Comparison of ENCODE assay signal across 9 cellular contexts in the genomic region with DNA sequence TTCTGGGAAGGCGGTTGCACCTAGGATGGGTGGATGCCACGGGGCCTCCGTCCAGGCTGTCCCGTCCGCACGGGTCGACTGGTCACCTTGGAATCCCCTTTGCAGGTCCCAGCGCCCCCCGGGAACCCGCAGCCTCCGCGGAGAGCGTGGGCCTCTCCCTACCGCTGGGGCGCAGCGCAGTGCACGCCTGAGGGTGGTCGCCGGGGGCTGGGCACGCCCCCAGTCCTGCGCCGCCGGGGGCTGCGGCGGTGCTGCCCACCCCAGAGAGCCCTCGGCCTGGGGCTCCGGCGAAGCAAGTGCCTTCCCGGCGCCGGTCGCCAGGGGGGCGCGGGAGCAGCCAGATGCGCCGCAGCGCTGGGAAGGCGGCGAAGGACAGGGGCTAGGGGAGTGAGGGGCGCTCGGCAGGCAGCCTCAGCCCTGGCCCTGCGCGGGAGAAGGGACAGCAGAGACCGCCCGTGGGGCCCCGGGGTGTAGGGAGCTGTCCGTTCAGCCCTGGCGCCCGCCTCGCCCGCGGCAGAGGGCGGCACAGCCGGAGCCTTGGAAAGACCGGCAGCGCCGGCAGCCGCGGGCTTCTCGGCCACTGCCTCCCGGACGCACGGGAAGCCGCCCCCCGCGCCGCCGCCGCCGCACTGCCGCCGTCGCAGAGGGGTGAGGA. TPM values are rescaled to one million over a fixed set of nuclear protein-coding genes. Genes with fewer than 3 reads are reported as not detected.
DNase-seq lines count a peak whose midpoint lies in the region; ATAC-seq and TF ChIP-seq lines count a peak whose summit lies in the region.
"Had no signal": no experiment of that assay in that cellular context is flagged by ENCODE, and none has a peak within 500 bp of the region (broad histone marks: within the 10 kb centered on the region; RNA-seq: fewer than 3 reads in every experiment).

No MANE protein-coding gene starts in this region.

- no peaks in the 10 kb centered on the region for H3K36me3 ChIP-seq in ES-I3 (ENCODE audit: insufficient read depth, low read length)
- no peaks in the 10 kb centered on the region for H3K36me3 ChIP-seq in lung (ENCODE audit: control insufficient read depth in 2 of 2, insufficient read depth in 2 of 2, low read length in 2 of 2)

- ATAC-seq in lung (ENCODE audit: insufficient read depth, low FRiP score) = no peak
- ATAC-seq in HG03457 (IDR thresholded peaks at IDR 0.05; ENCODE audit: unreplicated experiment) = no peak

- H3K4me1 ChIP-seq in ES-I3 (ENCODE audit: insufficient read depth, low read length) (peaks cover 36% of the 10 kb centered on the region), lung (ENCODE audit: control insufficient read depth in 2 of 2, insufficient read depth in 2 of 2, low read length in 2 of 2) (peaks cover 3 to 15% of the 10 kb centered on the region in 2 donors)

- no peaks in the 10 kb centered on the region for H3K9me3 Mint-ChIP-seq in chondrocyte (ENCODE audit: low read depth)

- peaks cover 19% of the 10 kb centered on the region for H3K4me1 Mint-ChIP-seq in chondrocyte (ENCODE audit: low read depth)

- TF ChIP-seq CTCF in chondrocyte (IDR thresholded peaks at IDR 0.05) = peak; percentile 79
- no peak for TF ChIP-seq CTCF in lung (IDR thresholded peaks at IDR 0.05; ENCODE audit: control extremely low read depth, extremely low read depth)

- peak overlapping the region; percentile 63 for H3K9ac ChIP-seq in ES-I3 (ENCODE audit: low read depth, low read length)

- 0 to 1% methylated on average over 49 to 73 of the region's 73 CpGs for WGBS in lung, 2 donors

- peak overlapping the region; percentile 65 for H3K4me3 Mint-ChIP-seq in chondrocyte (ENCODE audit: unreplicated experiment)

- no peak overlapping the region for H3K27ac ChIP-seq in lung (ENCODE audit: low read depth in 1 of 2, low read length in 1 of 2)
- H3K27ac ChIP-seq: PC-9 had no signal

- DNase-seq in NCI-H1105 treated with DMSO at 0.1 percent for 48 hours (lab: John Stamatoyannopoulos, UW) (peak; percentile 53), chondrocyte (ENCODE audit: low spot score) (no peak), lung (ENCODE audit: low spot score) (no peak), SIG-M5 (lab: John Stamatoyannopoulos, UW) (no peak), NK-92 (lab: John Stamatoyannopoulos, UW; ENCODE audit: unreplicated experiment) (no peak)
- DNase-seq in stimulated activated CD4-positive, alpha-beta T cell treated with anti-CD3 and anti-CD28 coated beads, Interleukin-4, amount 100 ng/mL, for 4 hours = no peak

- peaks cover 70% of the 10 kb centered on the region for H3K27me3 Mint-ChIP-seq in chondrocyte (ENCODE audit: low read depth)

- no peaks in the 10 kb centered on the region for H3K9me3 ChIP-seq in ES-I3 (ENCODE audit: control insufficient read depth, insufficient read depth, low read length)
- no peaks in the 10 kb centered on the region for H3K9me3 ChIP-seq in lung (ENCODE audit: control insufficient read depth in 2 of 2, insufficient read depth in 1 of 2, low read length in 1 of 2)

- H3K4me3 ChIP-seq in lung = peak overlapping the region; percentile 8
- H3K4me3 ChIP-seq: PC-9 had no signal

- H3K36me3 Mint-ChIP-seq in chondrocyte (ENCODE audit: low read depth) = peaks cover 2% of the 10 kb centered on the region

- peaks cover 5% of the 10 kb centered on the region for H3K27me3 ChIP-seq in lung (ENCODE audit: control insufficient read depth, insufficient read depth)

- no peak overlapping the region for H3K27ac Mint-ChIP-seq in chondrocyte (ENCODE audit: unreplicated experiment)

RNA-seq across cellular contexts. Expression of gene ZDHHC22, which starts 0.5 kb away (rescaled TPM):
- total RNA-seq in chondrocyte (0.13 to 0.30 TPM (median 0.15 TPM) in 3 replicates), lung (not detected)
- under 1 TPM in 1 of 2 donors, not detected in 1; 0.02 TPM for polyA plus RNA-seq in lung
- total RNA-seq: PC-9 had no signal

RNA-seq across cellular contexts. Expression of gene TMEM63C, which starts 40.5 kb away (rescaled TPM):
- 7.6 to 10.3 TPM (median 8.7 TPM) in 3 replicates for total RNA-seq in chondrocyte
- total RNA-seq in lung = 1 to 10 TPM in 1 of 2 donors, under 1 TPM in 1; 0.48 to 1.2 TPM
- under 1 TPM; 0.20 to 0.41 TPM for polyA plus RNA-seq in lung

RNA-seq across cellular contexts. Expression of gene CIPC, which starts 43.0 kb away (rescaled TPM):
- total RNA-seq in chondrocyte (9.7 to 11.0 TPM (median 10.0 TPM) in 3 replicates), lung (10 to 100 TPM; 26.6 to 32.0 TPM)
- polyA plus RNA-seq in lung = 10 to 100 TPM in 1 of 2 donors, 1 to 10 TPM in 1; 6.4 to 10.6 TPM
